Comparison of ENCODE assay signal across 25 cellular contexts in the genomic region with DNA sequence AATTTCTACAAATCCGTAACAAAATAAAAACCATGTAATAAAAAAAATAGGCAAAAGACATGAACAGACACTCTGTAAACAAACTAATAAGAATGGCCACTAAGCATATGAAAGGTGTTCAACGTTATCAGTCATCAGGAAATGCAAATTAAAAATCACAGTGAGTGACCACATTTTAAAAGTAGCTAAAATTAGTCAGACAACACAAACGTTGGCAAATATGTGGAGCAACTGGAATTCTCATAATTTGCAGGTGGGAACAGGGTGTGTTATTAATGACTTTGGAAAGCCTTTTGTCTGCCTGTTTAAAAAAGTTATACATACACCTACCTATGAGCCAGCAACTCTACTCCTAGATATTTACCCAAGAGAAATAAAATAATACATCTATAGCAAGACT.
"Had no signal": no experiment of that assay in that cellular context is flagged by ENCODE, and none has a peak within 500 bp of the region (broad histone marks: within the 10 kb centered on the region; RNA-seq: fewer than 3 reads in every experiment).

No MANE protein-coding gene starts in this region.

- ATAC-seq: effector memory CD8-positive, alpha-beta T cell; gastrocnemius medialis; heart right ventricle; left cardiac atrium; left lung; left ventricle myocardium superior; lower lobe of right lung had no signal

- H3K9me3 Mint-ChIP-seq: dendritic cell treated with granulocyte-macrophage colony-stimulating factor and Interleukin-4, amounts not matched to agents 40 ng/mL and 50 ng/mL, for 4 days; effector memory CD8-positive, alpha-beta T cell; endodermal cell; naive B cell had no signal

- H3K36me3 ChIP-seq: colonic mucosa, esophagus squamous epithelium, gastrocnemius medialis, heart right ventricle, left lung, lower lobe of right lung had no signal

- H3K4me3 ChIP-seq: colonic mucosa, esophagus squamous epithelium, gastrocnemius medialis, heart right ventricle, left lung, lower lobe of right lung, mucosa of descending colon had no signal

- DNase-seq: colonic mucosa; cortex of kidney; effector CD8-positive, alpha-beta T cell; effector memory CD8-positive, alpha-beta T cell; endodermal cell; esophagus squamous epithelium; foreskin fibroblast; foreskin melanocyte; gastrocnemius medialis; glutamatergic neuron; head of caudate nucleus; heart right ventricle; hippocampal formation; left cardiac atrium; left lung; left ventricle myocardium superior; lower lobe of right lung; mesenchymal stem cell; mucosa of descending colon; naive B cell had no signal

- H3K36me3 Mint-ChIP-seq: mesothelial cell of epicardium, naive B cell had no signal

- H3K27ac Mint-ChIP-seq: dendritic cell treated with granulocyte-macrophage colony-stimulating factor and Interleukin-4, amounts not matched to agents 40 ng/mL and 50 ng/mL, for 4 days; effector memory CD8-positive, alpha-beta T cell; endodermal cell; mesothelial cell of epicardium; naive B cell had no signal

- H3K27me3 ChIP-seq: colonic mucosa had no signal

- H3K4me3 Mint-ChIP-seq: dendritic cell treated with granulocyte-macrophage colony-stimulating factor and Interleukin-4, amounts not matched to agents 40 ng/mL and 50 ng/mL, for 4 days; effector memory CD8-positive, alpha-beta T cell; endodermal cell; mesothelial cell of epicardium; naive B cell had no signal

- FAIRE-seq: endometrium, islet of Langerhans, keratinocyte had no signal
